Comparison of ENCODE assay signal across 19 cellular contexts in genomic region chr7:80910228-80910627, GRCh38. TPM values are rescaled to one million over a fixed set of nuclear protein-coding genes. Genes with fewer than 3 reads are reported as not detected.
DNase-seq lines count a peak whose midpoint lies in the region; ATAC-seq and TF ChIP-seq lines count a peak whose summit lies in the region.
"Had no signal": no experiment of that assay in that cellular context is flagged by ENCODE, and none has a peak within 500 bp of the region (broad histone marks: within the 10 kb centered on the region; RNA-seq: fewer than 3 reads in every experiment).

No MANE protein-coding gene starts in this region.

- peaks cover 21 to 31% of the 10 kb centered on the region in 2 experiments for H3K36me3 ChIP-seq in SK-N-SH (replicated peaks in 1 of 2; ENCODE audit: control insufficient read depth in 1 of 2, insufficient read depth in 2 of 2, low read length in 1 of 2)
- no peaks in the 10 kb centered on the region for H3K36me3 ChIP-seq in right atrium auricular region
- peaks cover 2% of the 10 kb centered on the region in 2 donors for H3K36me3 ChIP-seq in psoas muscle (ENCODE audit: insufficient read depth in 1 of 2, low read depth in 1 of 2)
- H3K36me3 ChIP-seq: BLaER1 had no signal

- H3F3A ChIP-seq in SK-N-SH (replicated peaks; ENCODE audit: insufficient read depth) = peaks cover 23% of the 10 kb centered on the region

- DNase-seq in SK-N-SH = no peak
- DNase-seq in left ventricle myocardium superior = no peak
- DNase-seq in right atrium auricular region (ENCODE audit: low spot score) = no peak
- no peak for DNase-seq in psoas muscle
- DNase-seq in NCI-H2029 (lab: John Stamatoyannopoulos, UW) = no peak
- DNase-seq: AML-193; Caco-2; CD8-positive, alpha-beta memory T cell; DMS53; GOT3; HCEC 1CT; HFFc6 had no signal

- intact Hi-C loops in left ventricle myocardium superior (cut with micrococcal nuclease) = no loop called here
- intact Hi-C loops in psoas muscle (cut with DNase I) = loop anchor here (10.0 kb wide), 3 partner anchors 115 to 205 kb away; no protein-coding TSS in a partner anchor

- CTCF ChIA-PET in SK-N-SH (lab: Yijun Ruan, JAX) = interaction anchor here (1.4 to 2.7 kb wide), 3 partner anchors 9 to 560 kb away, joined by 6 to 16 read pairs (median 8); partner anchors contain the start of gene SEMA3C

- TF ChIP-seq RAD21 in SK-N-SH (IDR thresholded peaks at IDR 0.05; ENCODE audit: low read length) = no peak

- TF ChIP-seq CTCF in SK-N-SH (IDR thresholded peaks at IDR 0.05) (no peak), right atrium auricular region (IDR thresholded peaks at IDR 0.05) (no peak), psoas muscle (IDR thresholded peaks at IDR 0.05) (no peak)

- H3K9me3 ChIP-seq in SK-N-SH (no peaks in the 10 kb centered on the region), right atrium auricular region (no peaks in the 10 kb centered on the region), psoas muscle (no peaks in the 10 kb centered on the region)
- H3K9me3 ChIP-seq: BLaER1, Caco-2 had no signal

- WGBS in SK-N-SH (ENCODE audit: low lambda C conversion rate) = 68% methylated on average over 1 of the region's 1 CpG
- 10 to 33% (median 12%) methylated on average over 1 of the region's 1 CpG for WGBS in psoas muscle, 3 donors

- peaks cover 57% of the 10 kb centered on the region; the same call in 1 of the 2 replicates for H3K79me2 ChIP-seq in SK-N-SH (ENCODE audit: insufficient read depth)

- no peak overlapping the region for H3K4me3 ChIP-seq in SK-N-SH (ENCODE audit: low read depth in 2 of 2, low read length in 1 of 2)
- no peak overlapping the region for H3K4me3 ChIP-seq in right atrium auricular region
- H3K4me3 ChIP-seq in psoas muscle = no peak overlapping the region
- H3K4me3 ChIP-seq: BLaER1, GM12878 had no signal

- H3K4me1 ChIP-seq in SK-N-SH (ENCODE audit: control insufficient read depth in 1 of 2, insufficient read depth in 2 of 2, low read depth in 1 of 2, low read length in 1 of 2) (peaks cover 17 to 53% of the 10 kb centered on the region in 2 experiments; a peak in 3 of 4 replicates), right atrium auricular region (peaks cover 0 to 18% of the 10 kb centered on the region in 2 donors), psoas muscle (peaks cover 34% of the 10 kb centered on the region)
- H3K4me1 ChIP-seq: BLaER1, Caco-2 had no signal

- H3K27ac ChIP-seq in SK-N-SH (ENCODE audit: low read depth in 2 of 2, low read length in 1 of 2) (peak overlapping the region in 1 of 2 experiments; percentile 97; a peak in 1 of 4 replicates), right atrium auricular region (no peak overlapping the region), psoas muscle (peak overlapping the region; percentile 81)
- H3K27ac ChIP-seq: 22Rv1, BLaER1 had no signal

- POLR2A ChIA-PET in SK-N-SH (lab: Yijun Ruan, JAX) = interaction anchor here (0.6 kb wide), 1 partner anchor 187 kb away, joined by 3 read pairs; no protein-coding TSS in a partner anchor

- H2AFZ ChIP-seq in SK-N-SH (ENCODE audit: low read depth) = no peak overlapping the region

- no peaks in the 10 kb centered on the region for H3K9me2 ChIP-seq in SK-N-SH

- no peak overlapping the region for H3K4me2 ChIP-seq in SK-N-SH
- H3K4me2 ChIP-seq: BLaER1 had no signal

- no peaks in the 10 kb centered on the region for H3K27me3 ChIP-seq in SK-N-SH (ENCODE audit: insufficient read depth)
- H3K27me3 ChIP-seq in right atrium auricular region = no peaks in the 10 kb centered on the region
- H3K27me3 ChIP-seq in psoas muscle (ENCODE audit: insufficient read depth in 3 of 3, low read length in 2 of 3) = no peaks in the 10 kb centered on the region
- H3K27me3 ChIP-seq: BLaER1 had no signal

- H4K20me1 ChIP-seq in SK-N-SH (ENCODE audit: insufficient read depth) = no peaks in the 10 kb centered on the region
- H4K20me1 ChIP-seq: BLaER1 had no signal

- H3K9ac ChIP-seq in SK-N-SH = no peak overlapping the region
- H3K9ac ChIP-seq: BLaER1 had no signal

- ATAC-seq in SK-N-SH treated with all-trans-retinoic acid at 6 μM for 48 hours (no peak), left ventricle myocardium superior (peak; percentile 81), psoas muscle (peak; percentile 87 to 94 (median 90)), GM19328 (IDR thresholded peaks at IDR 0.05; ENCODE audit: unreplicated experiment) (no peak), HG02970 (IDR thresholded peaks at IDR 0.05; ENCODE audit: low FRiP score, unreplicated experiment) (no peak)
- ATAC-seq: GM12878, HepG2 had no signal

- no peak for TF ChIP-seq EP300 in SK-N-SH (IDR thresholded peaks at IDR 0.05; ENCODE audit: borderline replicate concordance in 1 of 2, low read depth in 1 of 2, low read length in 1 of 2)

TF ChIP-seq in SK-N-SH treated with all-trans-retinoic acid at 6 μM for 48 hours, 23 proteins besides CTCF, POLR2A, EP300 and RAD21:
- TF ChIP-seq, protein P1, sequence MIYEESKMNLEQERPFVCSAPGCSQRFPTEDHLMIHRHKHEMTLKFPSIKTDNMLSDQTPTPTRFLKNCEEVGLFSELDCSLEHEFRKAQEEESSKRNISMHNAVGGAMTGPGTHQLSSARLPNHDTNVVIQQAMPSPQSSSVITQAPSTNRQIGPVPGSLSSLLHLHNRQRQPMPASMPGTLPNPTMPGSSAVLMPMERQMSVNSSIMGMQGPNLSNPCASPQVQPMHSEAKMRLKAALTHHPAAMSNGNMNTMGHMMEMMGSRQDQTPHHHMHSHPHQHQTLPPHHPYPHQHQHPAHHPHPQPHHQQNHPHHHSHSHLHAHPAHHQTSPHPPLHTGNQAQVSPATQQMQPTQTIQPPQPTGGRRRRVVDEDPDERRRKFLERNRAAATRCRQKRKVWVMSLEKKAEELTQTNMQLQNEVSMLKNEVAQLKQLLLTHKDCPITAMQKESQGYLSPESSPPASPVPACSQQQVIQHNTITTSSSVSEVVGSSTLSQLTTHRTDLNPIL (CRISPR knock-in tag; IDR thresholded peaks at IDR 0.05; ENCODE audit: low read depth) = 0 out of 2 replicates have a peak, but pooled peaks have one; percentile 45
- TF ChIP-seq, protein P2, sequence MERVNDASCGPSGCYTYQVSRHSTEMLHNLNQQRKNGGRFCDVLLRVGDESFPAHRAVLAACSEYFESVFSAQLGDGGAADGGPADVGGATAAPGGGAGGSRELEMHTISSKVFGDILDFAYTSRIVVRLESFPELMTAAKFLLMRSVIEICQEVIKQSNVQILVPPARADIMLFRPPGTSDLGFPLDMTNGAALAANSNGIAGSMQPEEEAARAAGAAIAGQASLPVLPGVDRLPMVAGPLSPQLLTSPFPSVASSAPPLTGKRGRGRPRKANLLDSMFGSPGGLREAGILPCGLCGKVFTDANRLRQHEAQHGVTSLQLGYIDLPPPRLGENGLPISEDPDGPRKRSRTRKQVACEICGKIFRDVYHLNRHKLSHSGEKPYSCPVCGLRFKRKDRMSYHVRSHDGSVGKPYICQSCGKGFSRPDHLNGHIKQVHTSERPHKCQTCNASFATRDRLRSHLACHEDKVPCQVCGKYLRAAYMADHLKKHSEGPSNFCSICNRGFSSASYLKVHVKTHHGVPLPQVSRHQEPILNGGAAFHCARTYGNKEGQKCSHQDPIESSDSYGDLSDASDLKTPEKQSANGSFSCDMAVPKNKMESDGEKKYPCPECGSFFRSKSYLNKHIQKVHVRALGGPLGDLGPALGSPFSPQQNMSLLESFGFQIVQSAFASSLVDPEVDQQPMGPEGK (CRISPR knock-in tag; IDR thresholded peaks at IDR 0.05; ENCODE audit: borderline replicate concordance) = no peak
- TF ChIP-seq CSDC2 (CRISPR knock-in tag; IDR thresholded peaks at IDR 0.05) = no peak
- no peak for TF ChIP-seq ARNTL (CRISPR knock-in tag; IDR thresholded peaks at IDR 0.05; ENCODE audit: borderline replicate concordance, low read depth)

TF ChIP-seq in SK-N-SH, 30 proteins besides CTCF, POLR2A, EP300 and RAD21:
- no peak for TF ChIP-seq EZH2phosphoT487 (IDR thresholded peaks at IDR 0.05; ENCODE audit: borderline replicate concordance, low read depth)
- no peak for TF ChIP-seq MXI1 (IDR thresholded peaks at IDR 0.05; ENCODE audit: low read depth, low read length)

RNA-seq across cellular contexts. Expression of gene SEMA3C, which starts 8.6 kb away (rescaled TPM):
- polyA plus RNA-seq in SK-N-SH (2012; rRNA removed) = 51.1 and 64.1 TPM in 2 replicates
- 61.6 and 67.3 TPM in 2 replicates for polyA plus RNA-seq in SK-N-SH (2012; cell fraction: cytosol; rRNA removed)
- 66.6 and 76.1 TPM in 2 replicates for polyA plus RNA-seq in SK-N-SH (2012; cell fraction: nucleus; rRNA removed)
- total RNA-seq in left ventricle myocardium superior = 71.7 TPM
- total RNA-seq in right atrium auricular region = 10 to 100 TPM; 58.3 to 61.6 TPM
- total RNA-seq in psoas muscle = 10 to 100 TPM; 15.1 to 63.1 (median 24.2) TPM
- polyA plus RNA-seq in psoas muscle = 10 to 100 TPM in 2 of 3 donors, 1 to 10 TPM in 1; 6.6 to 19.5 (median 15.7) TPM
- total RNA-seq: CD8-positive, alpha-beta memory T cell had no signal
- polyA plus RNA-seq: CD8-positive, alpha-beta memory T cell had no signal

Comparison
In these comparisons a context has a peak if more than half of its experiments do, and no peak if none do; other contexts are left out.
1. ATAC-seq: peak in left ventricle myocardium superior (single experiment) and psoas muscle (4 of 4); none in SK-N-SH treated with all-trans-retinoic acid at 6 μM for 48 hours (single experiment), GM19328 (single experiment) and HG02970 (single experiment).